ENCODE assay signal across 22 cellular contexts in genomic region chr1:34926156-34926555, GRCh38. TPM values are rescaled to one million over a fixed set of nuclear protein-coding genes. Genes with fewer than 3 reads are reported as not detected.
"Had no signal": no experiment of that assay in that cellular context is flagged by ENCODE, and none has a peak within 500 bp of the region (broad histone marks: within the 10 kb centered on the region; RNA-seq: fewer than 3 reads in every experiment).

No MANE protein-coding gene starts in this region.

- H3K9me3 ChIP-seq: adrenal gland, lower lobe of right lung, pancreas, psoas muscle, tibial nerve had no signal

- H3K27ac Mint-ChIP-seq: activated CD4-positive, alpha-beta T cell treated with anti-CD3 and anti-CD28 coated beads, Interleukin-2, amount 10 ng/mL, durations not matched to agents 7 days and 5 days; activated CD8-positive, alpha-beta T cell treated with anti-CD3 and anti-CD28 coated beads, Interleukin-2, amount 10 ng/mL, durations not matched to agents 7 days and 5 days; activated naive CD4-positive, alpha-beta T cell treated with anti-CD3 and anti-CD28 coated beads, Interleukin-2, amount 50 U/mL, for 72 hours; activated T-cell treated with anti-CD3 and anti-CD28 coated beads, Interleukin-2, amount 50 U/mL, for 24 hours; activated T-helper 17 cell treated with anti-CD3 and anti-CD28 coated beads, Interleukin-2, amount 50 U/mL, for 72 hours had no signal

- ATAC-seq: activated CD8-positive, alpha-beta T cell treated with anti-CD3 and anti-CD28 coated beads, Interleukin-2, amount 10 ng/mL, durations not matched to agents 7 days and 5 days; activated naive CD4-positive, alpha-beta T cell treated with anti-CD3 and anti-CD28 coated beads, Interleukin-2, amount 50 U/mL, for 72 hours; activated T-helper 17 cell treated with anti-CD3 and anti-CD28 coated beads, Interleukin-2, amount 50 U/mL, for 72 hours; left lobe of liver; lower lobe of right lung; pancreas; psoas muscle; right cardiac atrium; stimulated activated naive CD8-positive, alpha-beta T cell treated with anti-CD3 and anti-CD28 coated beads, Interleukin-15, Interleukin-2, amounts not matched to agents 100 U/mL and 50 U/mL, for 24 hours had no signal

- H3K4me3 Mint-ChIP-seq: activated CD4-positive, alpha-beta T cell treated with anti-CD3 and anti-CD28 coated beads, Interleukin-2, amount 10 ng/mL, durations not matched to agents 7 days and 5 days; activated CD8-positive, alpha-beta T cell treated with anti-CD3 and anti-CD28 coated beads, Interleukin-2, amount 10 ng/mL, durations not matched to agents 7 days and 5 days; activated T-cell treated with anti-CD3 and anti-CD28 coated beads, Interleukin-2, amount 50 U/mL, for 24 hours; activated T-helper 17 cell treated with anti-CD3 and anti-CD28 coated beads, Interleukin-2, amount 50 U/mL, for 72 hours had no signal

- H3K4me3 ChIP-seq: adrenal gland, lower lobe of right lung, pancreas, psoas muscle, tibial nerve had no signal

- H3K9me3 Mint-ChIP-seq: activated CD4-positive, alpha-beta T cell treated with anti-CD3 and anti-CD28 coated beads, Interleukin-2, amount 10 ng/mL, durations not matched to agents 7 days and 5 days; activated naive CD4-positive, alpha-beta T cell treated with anti-CD3 and anti-CD28 coated beads, Interleukin-2, amount 50 U/mL, for 72 hours; activated T-cell treated with anti-CD3 and anti-CD28 coated beads, Interleukin-2, amount 50 U/mL, for 24 hours; activated T-helper 17 cell treated with anti-CD3 and anti-CD28 coated beads, Interleukin-2, amount 50 U/mL, for 72 hours had no signal

- DNase-seq: activated CD4-positive, alpha-beta T cell treated with anti-CD3 and anti-CD28 coated beads, Interleukin-2, amount 10 ng/mL, durations not matched to agents 7 days and 5 days; activated CD4-positive, CD25-positive, alpha-beta regulatory T cell treated with anti-CD3 and anti-CD28 coated beads, Interleukin-2, amount 50 U/mL, for 72 hours; activated CD8-positive, alpha-beta T cell treated with anti-CD3 and anti-CD28 coated beads, Interleukin-2, amount 10 ng/mL, durations not matched to agents 7 days and 5 days; activated T-cell treated with anti-CD3 and anti-CD28 coated beads, Interleukin-2, amount 50 U/mL, for 24 hours; adrenal gland; cerebellar nuclear complex; dermis blood vessel endothelial cell; effector memory CD4-positive, alpha-beta T cell; foreskin melanocyte; lower lobe of right lung; naive B cell; pancreas; psoas muscle; right cardiac atrium; stimulated activated CD4-positive, alpha-beta T cell treated with anti-CD3 and anti-CD28 coated beads, Interleukin-4, amount 100 ng/mL, for 4 hours; stimulated activated naive CD8-positive, alpha-beta T cell treated with anti-CD3 and anti-CD28 coated beads, Interleukin-15, Interleukin-2, amounts not matched to agents 100 U/mL and 50 U/mL, for 24 hours had no signal

- H3K27ac ChIP-seq: adrenal gland, lower lobe of right lung, pancreas, psoas muscle, tibial nerve, VCaP had no signal

- H3K36me3 ChIP-seq: adrenal gland, lower lobe of right lung, pancreas, tibial nerve had no signal

RNA-seq across cellular contexts. Expression of gene DLGAP3, which starts 3.3 kb away (rescaled TPM):
- total RNA-seq: bronchial epithelial cell had no signal
